25 cellular contexts compared by ENCODE assay signal in genomic region chr12:108127654-108128053, GRCh38. TPM values are rescaled to one million over a fixed set of nuclear protein-coding genes. Genes with fewer than 3 reads are reported as not detected.
"Had no signal": no experiment of that assay in that cellular context is flagged by ENCODE, and none has a peak within 500 bp of the region (broad histone marks: within the 10 kb centered on the region; RNA-seq: fewer than 3 reads in every experiment).

No MANE protein-coding gene starts in this region.

- H3K9me3 ChIP-seq: ascending aorta, esophagus squamous epithelium, lower lobe of right lung, mucosa of descending colon, psoas muscle, thyroid gland had no signal

- ATAC-seq: left lung; lower lobe of right lung; mucosa of descending colon; stimulated activated memory B cell treated with anti-CD40 and anti-IgM and Interleukin-4, amounts not matched to agents 10 μg/mL and 1 μg/mL and 100 μg/mL, for 72 hours; stimulated activated naive CD8-positive, alpha-beta T cell treated with anti-CD3 and anti-CD28 coated beads, Interleukin-15, amount 100 ng/mL, for 72 hours had no signal

- H3K36me3 ChIP-seq: ascending aorta, brain microvascular endothelial cell, esophagus squamous epithelium, left lung, lower lobe of right lung, thyroid gland had no signal

- H3K4me3 Mint-ChIP-seq: activated CD4-positive, alpha-beta T cell treated with anti-CD3 and anti-CD28 coated beads for 36 hours; activated naive CD4-positive, alpha-beta T cell treated with anti-CD3 and anti-CD28 coated beads, Interleukin-2, amount 10 ng/mL, durations not matched to agents 7 days and 5 days; activated naive CD8-positive, alpha-beta T cell treated with anti-CD3 and anti-CD28 coated beads, Interleukin-2, amount 10 ng/mL, durations not matched to agents 7 days and 5 days; stimulated activated naive CD8-positive, alpha-beta T cell treated with anti-CD3 and anti-CD28 coated beads, Interleukin-15, amount 100 ng/mL, for 72 hours had no signal

- H3K36me3 Mint-ChIP-seq: activated naive CD4-positive, alpha-beta T cell treated with anti-CD3 and anti-CD28 coated beads, Interleukin-2, amount 10 ng/mL, durations not matched to agents 7 days and 5 days; activated naive CD8-positive, alpha-beta T cell treated with anti-CD3 and anti-CD28 coated beads, Interleukin-2, amount 10 ng/mL, durations not matched to agents 7 days and 5 days; stimulated activated memory B cell treated with anti-CD40 and anti-IgM and Interleukin-4, amounts not matched to agents 10 μg/mL and 1 μg/mL and 100 μg/mL, for 72 hours had no signal

- H3K27ac Mint-ChIP-seq: activated CD4-positive, alpha-beta T cell treated with anti-CD3 and anti-CD28 coated beads for 36 hours; activated naive CD4-positive, alpha-beta T cell treated with anti-CD3 and anti-CD28 coated beads, Interleukin-2, amount 10 ng/mL, durations not matched to agents 7 days and 5 days; activated naive CD8-positive, alpha-beta T cell treated with anti-CD3 and anti-CD28 coated beads, Interleukin-2, amount 10 ng/mL, durations not matched to agents 7 days and 5 days; stimulated activated naive CD8-positive, alpha-beta T cell treated with anti-CD3 and anti-CD28 coated beads, Interleukin-15, amount 100 ng/mL, for 72 hours had no signal

- DNase-seq: activated CD4-positive, alpha-beta T cell treated with anti-CD3 and anti-CD28 coated beads for 36 hours; activated CD4-positive, CD25-positive, alpha-beta regulatory T cell; activated CD8-positive, alpha-beta memory T cell treated with anti-CD3 and anti-CD28 coated beads for 24 hours; activated gamma-delta T cell; activated naive CD4-positive, alpha-beta T cell treated with anti-CD3 and anti-CD28 coated beads, Interleukin-2, amount 10 ng/mL, durations not matched to agents 7 days and 5 days; activated naive CD8-positive, alpha-beta T cell treated with anti-CD3 and anti-CD28 coated beads, Interleukin-2, amount 10 ng/mL, durations not matched to agents 7 days and 5 days; brain microvascular endothelial cell; cortex of kidney; esophagus squamous epithelium; left lung; lower lobe of right lung; mesendoderm; mucosa of descending colon; occipital lobe; psoas muscle; stimulated activated CD4-positive, alpha-beta T cell treated with anti-CD3 and anti-CD28 coated beads, Interleukin-1b, Interleukin-23, amount 100 ng/mL, for 48 hours; stimulated activated CD4-positive, alpha-beta T cell treated with anti-CD3 and anti-CD28 coated beads, Interleukin-4, amount 100 ng/mL, for 4 hours; stimulated activated CD8-positive, alpha-beta memory T cell treated with anti-CD3 and anti-CD28 coated beads, Interleukin-4, amount 100 ng/mL, for 48 hours; stimulated activated naive CD8-positive, alpha-beta T cell treated with anti-CD3 and anti-CD28 coated beads, Interleukin-15, amount 100 ng/mL, for 72 hours; thyroid gland had no signal

- H3K4me3 ChIP-seq: esophagus squamous epithelium, left lung, lower lobe of right lung, mucosa of descending colon, psoas muscle, smooth muscle cell, thyroid gland had no signal

- H3K4me1 Mint-ChIP-seq: activated naive CD4-positive, alpha-beta T cell treated with anti-CD3 and anti-CD28 coated beads, Interleukin-2, amount 10 ng/mL, durations not matched to agents 7 days and 5 days had no signal

- H3K27me3 ChIP-seq: ascending aorta, thyroid gland had no signal

- H3K27ac ChIP-seq: brain microvascular endothelial cell, left lung, lower lobe of right lung, parathyroid adenoma, psoas muscle, thyroid gland had no signal

- H3K4me1 ChIP-seq: psoas muscle had no signal

- H3K9ac ChIP-seq: parathyroid adenoma had no signal

- H3K9me3 Mint-ChIP-seq: activated naive CD4-positive, alpha-beta T cell treated with anti-CD3 and anti-CD28 coated beads, Interleukin-2, amount 10 ng/mL, durations not matched to agents 7 days and 5 days; activated naive CD8-positive, alpha-beta T cell treated with anti-CD3 and anti-CD28 coated beads, Interleukin-2, amount 10 ng/mL, durations not matched to agents 7 days and 5 days had no signal

RNA-seq across cellular contexts. Expression of gene WSCD2, which starts 1.4 kb away (rescaled TPM):
- total RNA-seq: activated CD4-positive, alpha-beta T cell treated with anti-CD3 and anti-CD28 coated beads for 36 hours; activated naive CD8-positive, alpha-beta T cell treated with anti-CD3 and anti-CD28 coated beads, Interleukin-2, amount 10 ng/mL, durations not matched to agents 7 days and 5 days; T-helper 1 cell treated with Interleukin-12 subunit alpha and Interleukin-12 subunit beta and Interleukin-4 antibody, amounts not matched to agents 30 ng/mL and 1 ng/mL, for 36 hours had no signal
